Comparison of ENCODE assay signal across 9 cellular contexts in genomic region chr17:40176409-40177110, GRCh38. TPM values are rescaled to one million over a fixed set of nuclear protein-coding genes. Genes with fewer than 3 reads are reported as not detected.
DNase-seq lines count a peak whose midpoint lies in the region; ATAC-seq and TF ChIP-seq lines count a peak whose summit lies in the region.
"Had no signal": no experiment of that assay in that cellular context is flagged by ENCODE, and none has a peak within 500 bp of the region (broad histone marks: within the 10 kb centered on the region; RNA-seq: fewer than 3 reads in every experiment).

No MANE protein-coding gene starts in this region.

- H3K9me2 ChIP-seq in SU-DHL-6 (replicated peaks; ENCODE audit: insufficient read depth, low read length) = no peaks in the 10 kb centered on the region

- H3K4me3 Mint-ChIP-seq in activated naive CD4-positive, alpha-beta T cell treated with anti-CD3 and anti-CD28 coated beads, Interleukin-2, amount 10 ng/mL, durations not matched to agents 7 days and 5 days = peak overlapping the region; percentile 35

- H3K4me3 ChIP-seq in SU-DHL-6 (ENCODE audit: insufficient read depth, low read length, poor library complexity, severe bottlenecking) (no peak overlapping the region), ascending aorta (peak overlapping the region in 1 of 2 donors; percentile 72)
- H3K4me3 ChIP-seq: SJSA1 had no signal

- H3F3A ChIP-seq in SU-DHL-6 (ENCODE audit: insufficient read depth) = no peaks in the 10 kb centered on the region

- ATAC-seq in left colon (peak; percentile 63), GM18907 (IDR thresholded peaks at IDR 0.05; ENCODE audit: unreplicated experiment) (no peak), HG02759 (IDR thresholded peaks at IDR 0.05; ENCODE audit: unreplicated experiment) (no peak)

- H3K36me3 Mint-ChIP-seq in activated naive CD4-positive, alpha-beta T cell treated with anti-CD3 and anti-CD28 coated beads, Interleukin-2, amount 10 ng/mL, durations not matched to agents 7 days and 5 days = peaks cover 20% of the 10 kb centered on the region

- H3K4me2 ChIP-seq in SU-DHL-6 (ENCODE audit: low read depth, low read length, poor library complexity, severe bottlenecking) = peak overlapping the region; percentile 35

- DNase-seq in activated naive CD4-positive, alpha-beta T cell treated with anti-CD3 and anti-CD28 coated beads, Interleukin-2, amount 10 ng/mL, durations not matched to agents 7 days and 5 days = no peak
- no peak for DNase-seq in activated naive CD4-positive, alpha-beta T cell treated with anti-CD3 and anti-CD28 coated beads, Interleukin-2, amount 50 U/mL, for 16 hours
- DNase-seq in left colon = peak; percentile 83 to 95
- DNase-seq in ureter (ENCODE audit: low spot score) = peak; percentile 90
- no peak for DNase-seq in ascending aorta (ENCODE audit: low spot score in 2 of 2)

- no peak overlapping the region for H2AFZ ChIP-seq in SU-DHL-6 (ENCODE audit: low read depth, low read length, severe bottlenecking)

- peaks cover 9 to 10% of the 10 kb centered on the region in 2 donors for H3K4me1 ChIP-seq in ascending aorta
- H3K4me1 ChIP-seq: SJSA1 had no signal

- H3K36me3 ChIP-seq in SU-DHL-6 (ENCODE audit: low read length) (peaks cover 3% of the 10 kb centered on the region; the same call in 1 of the 2 replicates), ascending aorta (peaks cover 21 to 39% of the 10 kb centered on the region in 2 donors)

- no peaks in the 10 kb centered on the region for H3K9me3 ChIP-seq in SU-DHL-6 (ENCODE audit: insufficient read depth, low read length)
- H3K9me3 ChIP-seq in ascending aorta = no peaks in the 10 kb centered on the region
- H3K9me3 ChIP-seq: SJSA1 had no signal

- H3K27me3 Mint-ChIP-seq in activated naive CD4-positive, alpha-beta T cell treated with anti-CD3 and anti-CD28 coated beads, Interleukin-2, amount 10 ng/mL, durations not matched to agents 7 days and 5 days = peaks cover 8% of the 10 kb centered on the region

- H3K27me3 ChIP-seq in SU-DHL-6 (ENCODE audit: low read length) (no peaks in the 10 kb centered on the region), ascending aorta (no peaks in the 10 kb centered on the region)
- H3K27me3 ChIP-seq: SJSA1 had no signal

- H3K9me3 Mint-ChIP-seq in activated naive CD4-positive, alpha-beta T cell treated with anti-CD3 and anti-CD28 coated beads, Interleukin-2, amount 10 ng/mL, durations not matched to agents 7 days and 5 days = no peaks in the 10 kb centered on the region

- TF ChIP-seq CTCF in SU-DHL-6 (IDR thresholded peaks at IDR 0.05; ENCODE audit: insufficient read depth, low read length, poor library complexity, severe bottlenecking) (no peak), ascending aorta (IDR thresholded peaks at IDR 0.05) (no peak)

- H3K27ac Mint-ChIP-seq in activated naive CD4-positive, alpha-beta T cell treated with anti-CD3 and anti-CD28 coated beads, Interleukin-2, amount 10 ng/mL, durations not matched to agents 7 days and 5 days = no peak overlapping the region

- H3K4me1 Mint-ChIP-seq in activated naive CD4-positive, alpha-beta T cell treated with anti-CD3 and anti-CD28 coated beads, Interleukin-2, amount 10 ng/mL, durations not matched to agents 7 days and 5 days = peaks cover 9% of the 10 kb centered on the region

- H4K20me1 ChIP-seq in SU-DHL-6 (ENCODE audit: low read depth, low read length) = no peaks in the 10 kb centered on the region

- no peak overlapping the region for H3K27ac ChIP-seq in SU-DHL-6 (ENCODE audit: low read depth, low read length)
- no peak overlapping the region for H3K27ac ChIP-seq in ascending aorta
- H3K27ac ChIP-seq: SJSA1 had no signal

- no peaks in the 10 kb centered on the region for H3K79me2 ChIP-seq in SU-DHL-6 (ENCODE audit: insufficient read depth, low read length)

- H3K9ac ChIP-seq in SU-DHL-6 (ENCODE audit: low read length) = peak overlapping the region; percentile 34

- CTCF ChIA-PET in activated naive CD4-positive, alpha-beta T cell treated with anti-CD3 and anti-CD28 coated beads, Interleukin-2, amount 10 ng/mL, durations not matched to agents 7 days and 5 days (lab: Charles Lee) = interaction anchor here (0.8 to 2.9 kb wide), 5 partner anchors 8 to 101 kb away, joined by 3 to 18 read pairs (median 4); no protein-coding TSS in a partner anchor

- intact Hi-C loops in left colon (cut with DNase I, micrococcal nuclease) (loop anchor here in 1 of 2 donors (10.0 kb wide), 1 partner anchor 152 kb away; no protein-coding TSS in a partner anchor), ascending aorta (cut with DNase I) (no loop called here)

RNA-seq across cellular contexts. Expression of gene RAPGEFL1, which starts 0.7 kb away (rescaled TPM):
- 100 to 1,000 TPM; 149 to 194 TPM for total RNA-seq in left colon
- total RNA-seq in ureter = 138 TPM
- 8.7 TPM for total RNA-seq in ascending aorta

RNA-seq across cellular contexts. Expression of gene CASC3, which starts 36.2 kb away (rescaled TPM):
- total RNA-seq in left colon (10 to 100 TPM; 56.2 to 58.9 TPM), ureter (121 TPM), ascending aorta (48.9 TPM)

RNA-seq across cellular contexts. Expression of gene WIPF2, which starts 42.5 kb away (rescaled TPM):
- 10 to 100 TPM; 43.6 to 53.6 TPM for total RNA-seq in left colon
- total RNA-seq in ureter = 39.6 TPM
- total RNA-seq in ascending aorta = 11.2 TPM

RNA-seq across cellular contexts. Expression of gene MSL1, which starts 54.8 kb away (rescaled TPM):
- 10 to 100 TPM; 77.4 to 82.0 TPM for total RNA-seq in left colon
- 91.3 TPM for total RNA-seq in ureter
- total RNA-seq in ascending aorta = 82.5 TPM

Comparison
In these comparisons a context has a peak if more than half of its experiments do, and no peak if none do; other contexts are left out.
1. DNase-seq: peak in left colon (2 of 2) and ureter (single experiment); none in activated naive CD4-positive, alpha-beta T cell treated with anti-CD3 and anti-CD28 coated beads, Interleukin-2, amount 10 ng/mL, durations not matched to agents 7 days and 5 days (single experiment), activated naive CD4-positive, alpha-beta T cell treated with anti-CD3 and anti-CD28 coated beads, Interleukin-2, amount 50 U/mL, for 16 hours (single experiment) and ascending aorta (0 of 2).
2. RNA of gene RAPGEFL1, which starts 0.7 kb away (total RNA-seq): 149 to 194 TPM in left colon and 138 TPM in ureter (single experiment); 8.7 TPM in ascending aorta (single experiment); every median in the first group is over 10 times any median in the second.